In genomic region chr10:78772486-78772885, GRCh38 we compare ENCODE assay signal across 20 cellular contexts.
"Had no signal": no experiment of that assay in that cellular context is flagged by ENCODE, and none has a peak within 500 bp of the region (broad histone marks: within the 10 kb centered on the region; RNA-seq: fewer than 3 reads in every experiment).

No MANE protein-coding gene starts in this region.

- H3K4me1 Mint-ChIP-seq: activated CD4-positive, alpha-beta memory T cell treated with anti-CD3 and anti-CD28 coated beads, Interleukin-2, amount 10 ng/mL, durations not matched to agents 7 days and 5 days; activated CD4-positive, alpha-beta T cell treated with anti-CD3 and anti-CD28 coated beads, Interleukin-2, amount 10 ng/mL, durations not matched to agents 24 days and 14 days; activated naive CD8-positive, alpha-beta T cell treated with anti-CD3 and anti-CD28 coated beads, Interleukin-2, amount 50 U/mL, for 24 hours; immature natural killer cell; natural killer cell had no signal

- H3K9me3 ChIP-seq: left lung, thyroid gland had no signal

- H3K4me3 Mint-ChIP-seq: activated CD4-positive, alpha-beta memory T cell treated with anti-CD3 and anti-CD28 coated beads, Interleukin-2, amount 10 ng/mL, durations not matched to agents 7 days and 5 days; activated CD4-positive, alpha-beta T cell treated with anti-CD3 and anti-CD28 coated beads, Interleukin-2, amount 10 ng/mL, durations not matched to agents 24 days and 14 days; activated naive CD8-positive, alpha-beta T cell treated with anti-CD3 and anti-CD28 coated beads, Interleukin-2, amount 50 U/mL, for 24 hours; activated T-helper 1 cell treated with anti-CD3 and anti-CD28 coated beads, Interleukin-12 subunit alpha, Interleukin-12 subunit beta, Interleukin-2, Interleukin-4 antibody, amounts not matched to agents 30 ng/mL and 10 ng/mL and 1 ng/mL, durations not matched to agents 14 hours and 24 hours and 36 hours; immature natural killer cell; natural killer cell had no signal

- DNase-seq: activated CD4-positive, alpha-beta memory T cell treated with anti-CD3 and anti-CD28 coated beads, Interleukin-2, amount 10 ng/mL, durations not matched to agents 7 days and 5 days; activated CD4-positive, alpha-beta T cell treated with anti-CD3 and anti-CD28 coated beads, Interleukin-2, amount 10 ng/mL, durations not matched to agents 24 days and 14 days; activated gamma-delta T cell; activated naive CD4-positive, alpha-beta T cell treated with anti-CD3 and anti-CD28 coated beads, Interleukin-2, amount 50 U/mL, for 16 hours; activated naive CD8-positive, alpha-beta T cell treated with anti-CD3 and anti-CD28 coated beads, Interleukin-2, amount 50 U/mL, for 24 hours; erythroblast; foreskin melanocyte; immature natural killer cell; midbrain; natural killer cell; nucleus accumbens; stimulated activated CD4-positive, alpha-beta T cell treated with anti-CD3 and anti-CD28 coated beads, Interleukin-4, amount 100 ng/mL, for 24 hours; stimulated activated naive CD4-positive, alpha-beta T cell treated with Interleukin-2 at 50 U/mL for 16 hours; substantia nigra had no signal

- H3K4me3 ChIP-seq: cardiac muscle cell, left lung, thyroid gland had no signal

- ATAC-seq: activated CD4-positive, CD25-positive, alpha-beta regulatory T cell treated with anti-CD3 and anti-CD28 coated beads, Interleukin-2, amount 50 U/mL, for 24 hours; activated naive CD8-positive, alpha-beta T cell treated with anti-CD3 and anti-CD28 coated beads, Interleukin-2, amount 50 U/mL, for 24 hours; left lung; natural killer cell had no signal

- H3K27me3 ChIP-seq: cardiac muscle cell, left lung, thyroid gland had no signal

- H3K27ac Mint-ChIP-seq: activated CD4-positive, alpha-beta memory T cell treated with anti-CD3 and anti-CD28 coated beads, Interleukin-2, amount 10 ng/mL, durations not matched to agents 7 days and 5 days; activated CD4-positive, alpha-beta T cell treated with anti-CD3 and anti-CD28 coated beads, Interleukin-2, amount 10 ng/mL, durations not matched to agents 24 days and 14 days; activated naive CD8-positive, alpha-beta T cell treated with anti-CD3 and anti-CD28 coated beads, Interleukin-2, amount 50 U/mL, for 24 hours; activated T-helper 1 cell treated with anti-CD3 and anti-CD28 coated beads, Interleukin-12 subunit alpha, Interleukin-12 subunit beta, Interleukin-2, Interleukin-4 antibody, amounts not matched to agents 30 ng/mL and 10 ng/mL and 1 ng/mL, durations not matched to agents 14 hours and 24 hours and 36 hours; immature natural killer cell; natural killer cell had no signal

- H3K36me3 Mint-ChIP-seq: immature natural killer cell, natural killer cell had no signal

- H3K27me3 Mint-ChIP-seq: activated CD4-positive, alpha-beta memory T cell treated with anti-CD3 and anti-CD28 coated beads, Interleukin-2, amount 10 ng/mL, durations not matched to agents 7 days and 5 days; activated CD4-positive, alpha-beta T cell treated with anti-CD3 and anti-CD28 coated beads, Interleukin-2, amount 10 ng/mL, durations not matched to agents 24 days and 14 days had no signal

- H3K9me3 Mint-ChIP-seq: activated CD4-positive, alpha-beta memory T cell treated with anti-CD3 and anti-CD28 coated beads, Interleukin-2, amount 10 ng/mL, durations not matched to agents 7 days and 5 days; activated CD4-positive, alpha-beta T cell treated with anti-CD3 and anti-CD28 coated beads, Interleukin-2, amount 10 ng/mL, durations not matched to agents 24 days and 14 days; activated naive CD8-positive, alpha-beta T cell treated with anti-CD3 and anti-CD28 coated beads, Interleukin-2, amount 50 U/mL, for 24 hours; activated T-helper 1 cell treated with anti-CD3 and anti-CD28 coated beads, Interleukin-12 subunit alpha, Interleukin-12 subunit beta, Interleukin-2, Interleukin-4 antibody, amounts not matched to agents 30 ng/mL and 10 ng/mL and 1 ng/mL, durations not matched to agents 14 hours and 24 hours and 36 hours; immature natural killer cell; natural killer cell had no signal

- H3K36me3 ChIP-seq: cardiac muscle cell, left lung, thyroid gland had no signal

- H3K27ac ChIP-seq: cardiac muscle cell, thyroid gland, VCaP had no signal
